In genomic region chr2:229629039-229629438, GRCh38 we compare ENCODE assay signal across 20 cellular contexts.
A peak's percentile ranks its signal among the peaks of the same experiment; 100 is the strongest.
DNase-seq lines count a peak whose midpoint lies in the region; ATAC-seq, FAIRE-seq and TF ChIP-seq lines count a peak whose summit lies in the region.
"Had no signal": no experiment of that assay in that cellular context is flagged by ENCODE, and none has a peak within 500 bp of the region (broad histone marks: within the 10 kb centered on the region; RNA-seq: fewer than 3 reads in every experiment).

No MANE protein-coding gene starts in this region.

- H3K14ac ChIP-seq in IMR-90 (replicated peaks; ENCODE audit: low read depth, low read length) = no peak overlapping the region

- H3K27me3 ChIP-seq in HepG2 (ENCODE audit: control insufficient read depth in 1 of 2, insufficient read depth in 2 of 2, low read length in 2 of 2) (peaks cover 0 to 6% of the 10 kb centered on the region in 2 experiments; a peak in 2 of 5 replicates), right lobe of liver (no peaks in the 10 kb centered on the region), IMR-90 (ENCODE audit: control insufficient read depth, insufficient read depth, low read length) (no peaks in the 10 kb centered on the region), breast epithelium (no peaks in the 10 kb centered on the region), PC-3 (ENCODE audit: low read length) (no peaks in the 10 kb centered on the region)
- H3K27me3 ChIP-seq: BE2C, BLaER1 had no signal

- H3K4me2 ChIP-seq in HepG2 (ENCODE audit: low read depth, low read length) = no peak overlapping the region
- no peak overlapping the region for H3K4me2 ChIP-seq in IMR-90 (ENCODE audit: low read depth, low read length)
- H3K4me2 ChIP-seq in PC-3 (ENCODE audit: low read length) = no peak overlapping the region
- H3K4me2 ChIP-seq: BLaER1 had no signal

- POLR2A ChIA-PET in HepG2 (lab: Yijun Ruan, JAX) = no interaction called here
- POLR2A ChIA-PET in IMR-90 (lab: Charles Lee; ENCODE audit: unreplicated experiment) = no interaction called here
- POLR2A ChIA-PET in PC-3 (lab: Charles Lee; ENCODE audit: unreplicated experiment) = no interaction called here

- H4K5ac ChIP-seq in IMR-90 (ENCODE audit: low read depth, low read length) = no peak overlapping the region

- H2BK15ac ChIP-seq in IMR-90 (ENCODE audit: low read depth, low read length) = no peak overlapping the region

- no peaks in the 10 kb centered on the region for H3K9me1 ChIP-seq in IMR-90 (ENCODE audit: insufficient read depth, low read length)

- dilution Hi-C loops in IMR-90 (cut with HindIII; ENCODE audit: low sequenced_read_pairs, unreplicated experiment) = no loop called here

- no peak for TF ChIP-seq RAD21 in HepG2 (CRISPR knock-in tag; IDR thresholded peaks at IDR 0.05)
- TF ChIP-seq RAD21 in IMR-90 (IDR thresholded peaks at IDR 0.05; ENCODE audit: low read length) = no peak

- no peak overlapping the region for H2AFZ ChIP-seq in HepG2 (ENCODE audit: low read length)
- H2AFZ ChIP-seq in IMR-90 (replicated peaks; ENCODE audit: low read length, poor library complexity) = no peak overlapping the region
- no peak overlapping the region for H2AFZ ChIP-seq in PC-3 (ENCODE audit: low read length)

- H3K9me2 ChIP-seq in PC-3 (replicated peaks; ENCODE audit: low read length) = no peaks in the 10 kb centered on the region

- no peak overlapping the region for H3K23ac ChIP-seq in IMR-90 (ENCODE audit: low read depth, low read length)

- H2BK120ac ChIP-seq in IMR-90 (ENCODE audit: low read depth, low read length) = no peak overlapping the region

- H3K4me3 ChIP-seq in HepG2 (replicated peaks in 1 of 3; ENCODE audit: insufficient read depth in 1 of 3, low read depth in 2 of 3, low read length in 3 of 3) = no peak overlapping the region
- no peak overlapping the region for H3K4me3 ChIP-seq in right lobe of liver
- no peak overlapping the region for H3K4me3 ChIP-seq in IMR-90 (ENCODE audit: insufficient read depth, low read depth, low read length)
- H3K4me3 ChIP-seq in breast epithelium = no peak overlapping the region
- H3K4me3 ChIP-seq in PC-3 (ENCODE audit: low read length) = no peak overlapping the region
- H3K4me3 ChIP-seq: BLaER1 had no signal

- DNase-seq in HepG2 (ENCODE audit: low spot score) (no peak), right lobe of liver (no peak), IMR-90 (no peak), breast epithelium (ENCODE audit: low spot score in 2 of 2) (no peak), PC-3 (no peak)
- DNase-seq: ACHN; BE2C; Caco-2; Calu3; CD4-positive, alpha-beta T cell; CD8-positive, alpha-beta T cell; DMS79 treated with DMSO at 0.1 percent for 48 hours; GF-D8 had no signal

- no peak overlapping the region for H2AK9ac ChIP-seq in IMR-90 (replicated peaks; ENCODE audit: low read depth, low read length, poor library complexity)

- H2BK5ac ChIP-seq in IMR-90 (ENCODE audit: low read depth, low read length, poor library complexity, severe bottlenecking) = no peak overlapping the region

- no peaks in the 10 kb centered on the region for H3K79me1 ChIP-seq in IMR-90 (ENCODE audit: low read depth in 1 of 2, low read length in 2 of 2)

- H3K27ac ChIP-seq in HepG2 (ENCODE audit: extremely low read length, insufficient read depth, low read length) (no peak overlapping the region), right lobe of liver (no peak overlapping the region), IMR-90 (ENCODE audit: insufficient read depth, low read length) (no peak overlapping the region), breast epithelium (no peak overlapping the region), PC-3 (ENCODE audit: low read length) (no peak overlapping the region)
- H3K27ac ChIP-seq: 22Rv1, BLaER1, C4-2B had no signal

- no peak overlapping the region for H3K56ac ChIP-seq in IMR-90 (ENCODE audit: extremely low read depth, insufficient read depth, low read length)

- H4K20me1 ChIP-seq in HepG2 (ENCODE audit: insufficient read depth, low read length) (no peaks in the 10 kb centered on the region), IMR-90 (ENCODE audit: insufficient read depth, low read length) (no peaks in the 10 kb centered on the region), PC-3 (ENCODE audit: low read length) (no peaks in the 10 kb centered on the region)
- H4K20me1 ChIP-seq: BLaER1 had no signal

- ATAC-seq in HepG2 (no peak), right lobe of liver (no peak), IMR-90 (ENCODE audit: low read depth) (no peak), PC-3 (no peak)
- ATAC-seq: CD8-positive, alpha-beta T cell had no signal

- H3K9ac ChIP-seq in HepG2 (ENCODE audit: insufficient read depth, low read depth, low read length) (no peak overlapping the region), IMR-90 (ENCODE audit: low read depth, low read length) (no peak overlapping the region), PC-3 (ENCODE audit: low read length) (no peak overlapping the region)
- H3K9ac ChIP-seq: BLaER1 had no signal

- TF ChIP-seq EP300 in HepG2 (IDR thresholded peaks at IDR 0.05; ENCODE audit: low read depth in 2 of 2, low read length in 2 of 2) (no peak), HepG2 (CRISPR knock-in tag; IDR thresholded peaks at IDR 0.05; ENCODE audit: borderline replicate concordance) (no peak)

- in situ Hi-C loops in HepG2 (cut with HindIII; ENCODE audit: extremely low pct_ligation_motif_present, low pct_unique_long_range_greater_than_20kb) (no loop called here), IMR-90 (cut with MboI; ENCODE audit: low sequenced_read_pairs) (no loop called here)

- TF ChIP-seq CTCF in HepG2 (CRISPR knock-in tag; IDR thresholded peaks at IDR 0.05) (no peak), right lobe of liver (IDR thresholded peaks at IDR 0.05) (no peak), IMR-90 (conservative IDR thresholded peaks at IDR 0.05; ENCODE audit: low read depth, low read length) (no peak), breast epithelium (IDR thresholded peaks at IDR 0.05) (no peak), PC-3 (conservative IDR thresholded peaks at IDR 0.05; ENCODE audit: low read depth, low read length) (no peak)

- no peak for FAIRE-seq in HepG2 (lab: Jason Lieb, UNC)
- FAIRE-seq: D721Med, G401.6, GM12891, GM19239 had no signal

- H4K8ac ChIP-seq in IMR-90 (ENCODE audit: low read depth in 2 of 2, low read length in 2 of 2) = no peak overlapping the region

- H3K4ac ChIP-seq in IMR-90 (ENCODE audit: low read depth, low read length) = no peak overlapping the region

- H3K36me3 ChIP-seq in HepG2 (replicated peaks in 1 of 2; ENCODE audit: control insufficient read depth in 1 of 2, insufficient read depth in 2 of 2, low read length in 2 of 2) (no peaks in the 10 kb centered on the region), right lobe of liver (no peaks in the 10 kb centered on the region), IMR-90 (ENCODE audit: control insufficient read depth, insufficient read depth, low read length) (no peaks in the 10 kb centered on the region), breast epithelium (no peaks in the 10 kb centered on the region), PC-3 (ENCODE audit: low read depth, low read length) (no peaks in the 10 kb centered on the region)
- H3K36me3 ChIP-seq: BE2C, BLaER1 had no signal

- no peak overlapping the region for H3K18ac ChIP-seq in IMR-90 (ENCODE audit: low read depth, low read length)

- no peaks in the 10 kb centered on the region for H3F3A ChIP-seq in PC-3 (ENCODE audit: low read length, unreplicated experiment)

- H3K9me3 ChIP-seq in HepG2 (ENCODE audit: low read length) (no peaks in the 10 kb centered on the region), right lobe of liver (no peaks in the 10 kb centered on the region), IMR-90 (ENCODE audit: control insufficient read depth, insufficient read depth, low read length) (peaks cover 6% of the 10 kb centered on the region), breast epithelium (no peaks in the 10 kb centered on the region), PC-3 (ENCODE audit: low read length) (no peaks in the 10 kb centered on the region)
- H3K9me3 ChIP-seq: BE2C, BLaER1, Caco-2 had no signal

- CTCF ChIA-PET in HepG2 (lab: Yijun Ruan, JAX; ENCODE audit: low intra/inter-chr PET ratio, low total read pairs) = no interaction called here
- CTCF ChIA-PET in IMR-90 (lab: Yijun Ruan, JAX) = no interaction called here
- CTCF ChIA-PET in PC-3 (lab: Charles Lee) = no interaction called here

- H4K91ac ChIP-seq in IMR-90 (ENCODE audit: insufficient read depth, low read depth, low read length) = no peak overlapping the region

- H3K4me1 ChIP-seq in HepG2 (ENCODE audit: insufficient read depth, low read length) (no peaks in the 10 kb centered on the region), right lobe of liver (no peaks in the 10 kb centered on the region), IMR-90 (ENCODE audit: control insufficient read depth, insufficient read depth, low read length) (no peaks in the 10 kb centered on the region), breast epithelium (no peaks in the 10 kb centered on the region), PC-3 (ENCODE audit: insufficient read depth, low read length) (no peaks in the 10 kb centered on the region)
- H3K4me1 ChIP-seq: BE2C, Caco-2 had no signal

- no peak overlapping the region for H2AK5ac ChIP-seq in IMR-90 (ENCODE audit: low read depth, low read length)

- H2BK20ac ChIP-seq in IMR-90 (ENCODE audit: low read depth, low read length) = no peak overlapping the region

- TF ChIP-seq POLR2A in HepG2 (IDR thresholded peaks at IDR 0.05; ENCODE audit: insufficient read depth in 1 of 2, low read depth in 2 of 2, low read length in 2 of 2) (no peak), right lobe of liver (IDR thresholded peaks at IDR 0.05) (no peak), IMR-90 (IDR thresholded peaks at IDR 0.05; ENCODE audit: low read depth, low read length) (no peak), breast epithelium (IDR thresholded peaks at IDR 0.05) (no peak)

- intact Hi-C loops in HepG2 (cut with micrococcal nuclease; ENCODE audit: unreplicated experiment) (no loop called here), right lobe of liver (cut with DNase I) (no loop called here), IMR-90 (cut with micrococcal nuclease) (no loop called here), breast epithelium (cut with DNase I; ENCODE audit: low total_unique reads) (no loop called here), PC-3 (cut with micrococcal nuclease) (no loop called here)

- BruUV-seq in HepG2 (replicated peaks; lab: Mats Ljungman, UMichigan) (no TSS peak), IMR-90 (replicated peaks; lab: Mats Ljungman, UMichigan) (no TSS peak), PC-3 (replicated peaks; lab: Mats Ljungman, UMichigan) (no TSS peak)

- H3K79me2 ChIP-seq in HepG2 (ENCODE audit: insufficient read depth, low read length) (no peaks in the 10 kb centered on the region), PC-3 (ENCODE audit: low read length) (no peaks in the 10 kb centered on the region)

TF ChIP-seq in HepG2, 621 proteins besides CTCF, POLR2A, EP300 and RAD21 (continues in another document):
- TF ChIP-seq MAFF (IDR thresholded peaks at IDR 0.05; ENCODE audit: low read depth, low read length) = peak; percentile 81
- TF ChIP-seq SRSF9 (IDR thresholded peaks at IDR 0.05; ENCODE audit: borderline replicate concordance, insufficient read depth, low read depth, low read length, poor library complexity, severe bottlenecking) = no peak

TF ChIP-seq in IMR-90, 13 proteins besides CTCF, POLR2A, EP300 and RAD21:
- TF ChIP-seq MAFK (IDR thresholded peaks at IDR 0.05; ENCODE audit: low read depth, low read length) (0 out of 2 replicates have a peak, but pooled peaks have one; percentile 4), RCOR1 (IDR thresholded peaks at IDR 0.05; ENCODE audit: insufficient replicate concordance, low read length) (no peak)
TF ChIP-seq in IMR-90: peak in this region for 1.
